ENCODE assay signal across 13 cellular contexts in genomic region chr1:87279966-87280535, GRCh38. TPM values are rescaled to one million over a fixed set of nuclear protein-coding genes. Genes with fewer than 3 reads are reported as not detected.
DNase-seq lines count a peak whose midpoint lies in the region; TF ChIP-seq lines count a peak whose summit lies in the region.
"Had no signal": no experiment of that assay in that cellular context is flagged by ENCODE, and none has a peak within 500 bp of the region (broad histone marks: within the 10 kb centered on the region; RNA-seq: fewer than 3 reads in every experiment).

No MANE protein-coding gene starts in this region.

- H3K9me3 ChIP-seq in HEK293 (ENCODE audit: control insufficient read depth, insufficient read depth, low read depth, low read length) = no peaks in the 10 kb centered on the region
- H3K9me3 ChIP-seq in SK-N-SH = no peaks in the 10 kb centered on the region
- no peaks in the 10 kb centered on the region for H3K9me3 ChIP-seq in WERI-Rb-1 (ENCODE audit: severe bottlenecking)
- no peaks in the 10 kb centered on the region for H3K9me3 ChIP-seq in adrenal gland (replicated peaks in 1 of 3)
- H3K9me3 ChIP-seq: prostate gland had no signal

- no peaks in the 10 kb centered on the region for H3K9me2 ChIP-seq in SK-N-SH

- TF ChIP-seq RAD21 in SK-N-SH (IDR thresholded peaks at IDR 0.05; ENCODE audit: low read length) = peak; percentile 19; the same call in 1 of the 2 replicates

- no peak overlapping the region for H2AFZ ChIP-seq in SK-N-SH (ENCODE audit: low read depth)

- H3K4me1 ChIP-seq in HEK293 (ENCODE audit: control insufficient read depth, insufficient read depth, low read length) (no peaks in the 10 kb centered on the region), SK-N-SH (ENCODE audit: control insufficient read depth in 1 of 2, insufficient read depth in 2 of 2, low read depth in 1 of 2, low read length in 1 of 2) (no peaks in the 10 kb centered on the region; a peak in 1 of 4 replicates), adrenal gland (replicated peaks in 1 of 2) (no peaks in the 10 kb centered on the region)
- H3K4me1 ChIP-seq: prostate gland had no signal

- H3K79me2 ChIP-seq in SK-N-SH (ENCODE audit: insufficient read depth) = no peaks in the 10 kb centered on the region

- CTCF ChIA-PET in HEK293 (lab: Yijun Ruan, JAX) = interaction anchor here (0.6 to 1.1 kb wide), 7 partner anchors 9 to 1288 kb away, joined by 3 to 4 read pairs (median 3); no protein-coding TSS in a partner anchor
- CTCF ChIA-PET in SK-N-SH (lab: Yijun Ruan, JAX) = interaction anchor here (1.8 to 2.2 kb wide), 2 partner anchors 13 to 674 kb away, joined by 7 to 10 read pairs; no protein-coding TSS in a partner anchor
- CTCF ChIA-PET in HEK293T (lab: Yijun Ruan, JAX) = interaction anchor here (1.0 kb wide), 1 partner anchor 14 kb away, joined by 4 read pairs; no protein-coding TSS in a partner anchor

- no peaks in the 10 kb centered on the region for H3F3A ChIP-seq in SK-N-SH (replicated peaks; ENCODE audit: insufficient read depth)

- no peak for TF ChIP-seq POLR2A in adrenal gland (IDR thresholded peaks at IDR 0.05)

- POLR2A ChIA-PET in HEK293 (lab: Yijun Ruan, JAX) = no interaction called here
- POLR2A ChIA-PET in SK-N-SH (lab: Yijun Ruan, JAX) = no interaction called here
- POLR2A ChIA-PET in HEK293T (lab: Yijun Ruan, JAX) = no interaction called here

- H3K4me3 ChIP-seq in HEK293 (ENCODE audit: low read depth, low read length) = no peak overlapping the region
- H3K4me3 ChIP-seq in SK-N-SH (ENCODE audit: low read depth in 2 of 2, low read length in 1 of 2) = no peak overlapping the region
- no peak overlapping the region for H3K4me3 ChIP-seq in fibroblast of the aortic adventitia (ENCODE audit: low read depth, low read length)
- no peak overlapping the region for H3K4me3 ChIP-seq in WERI-Rb-1 (ENCODE audit: low read depth, low read length)
- no peak overlapping the region for H3K4me3 ChIP-seq in adrenal gland
- H3K4me3 ChIP-seq: prostate gland had no signal

- H3K27ac Mint-ChIP-seq in CD14-positive monocyte = no peak overlapping the region
- H3K27ac Mint-ChIP-seq: activated T-helper 1 cell treated with anti-CD3 and anti-CD28 coated beads, Interleukin-12 subunit alpha, Interleukin-12 subunit beta, Interleukin-2, Interleukin-4 antibody, amounts not matched to agents 30 ng/mL and 10 ng/mL and 1 ng/mL, durations not matched to agents 14 hours and 24 hours and 36 hours had no signal

- no peak for TF ChIP-seq EP300 in SK-N-SH (IDR thresholded peaks at IDR 0.05; ENCODE audit: borderline replicate concordance in 1 of 2, low read depth in 1 of 2, low read length in 1 of 2)

- no peaks in the 10 kb centered on the region for H4K20me1 ChIP-seq in SK-N-SH (ENCODE audit: insufficient read depth)

- no peak overlapping the region for H3K9ac ChIP-seq in SK-N-SH

- no peaks in the 10 kb centered on the region for H3K27me3 ChIP-seq in SK-N-SH (ENCODE audit: insufficient read depth)
- H3K27me3 ChIP-seq in WERI-Rb-1 (ENCODE audit: insufficient read depth, low read depth, severe bottlenecking) = no peaks in the 10 kb centered on the region
- H3K27me3 ChIP-seq in adrenal gland = no peaks in the 10 kb centered on the region

- no peaks in the 10 kb centered on the region for H3K36me3 Mint-ChIP-seq in CD14-positive monocyte

- no peaks in the 10 kb centered on the region for H3K9me3 Mint-ChIP-seq in CD14-positive monocyte
- H3K9me3 Mint-ChIP-seq: activated T-helper 1 cell treated with anti-CD3 and anti-CD28 coated beads, Interleukin-12 subunit alpha, Interleukin-12 subunit beta, Interleukin-2, Interleukin-4 antibody, amounts not matched to agents 30 ng/mL and 10 ng/mL and 1 ng/mL, durations not matched to agents 14 hours and 24 hours and 36 hours had no signal

- peaks cover 0 to 2% (median 0%) of the 10 kb centered on the region in 3 donors for H3K27me3 Mint-ChIP-seq in CD14-positive monocyte (ENCODE audit: low read depth in 3 of 3)

- H3K4me3 Mint-ChIP-seq in CD14-positive monocyte = no peak overlapping the region
- H3K4me3 Mint-ChIP-seq: activated T-helper 1 cell treated with anti-CD3 and anti-CD28 coated beads, Interleukin-12 subunit alpha, Interleukin-12 subunit beta, Interleukin-2, Interleukin-4 antibody, amounts not matched to agents 30 ng/mL and 10 ng/mL and 1 ng/mL, durations not matched to agents 14 hours and 24 hours and 36 hours had no signal

- TF ChIP-seq CTCF in CD14-positive monocyte (IDR thresholded peaks at IDR 0.05) (peak; percentile 9), HEK293 (tag by site-specific recombination; IDR thresholded peaks at IDR 0.05) (no peak), SK-N-SH (IDR thresholded peaks at IDR 0.05) (peak; percentile 33; the same call in 1 of the 2 replicates), fibroblast of the aortic adventitia (IDR thresholded peaks at IDR 0.05; ENCODE audit: insufficient read depth, low read length) (no peak), WERI-Rb-1 (IDR thresholded peaks at IDR 0.05; ENCODE audit: low read depth, low read length) (no peak), adrenal gland (IDR thresholded peaks at IDR 0.05) (no peak)

- intact Hi-C loops in CD14-positive monocyte (cut with micrococcal nuclease) (no loop called here), adrenal gland (cut with DNase I) (no loop called here)

- no peak for DNase-seq in CD14-positive monocyte (ENCODE audit: low spot score)
- no peak for DNase-seq in SK-N-SH
- DNase-seq in fibroblast of the aortic adventitia (ENCODE audit: low read depth) = peak; percentile 6
- DNase-seq in WERI-Rb-1 = no peak
- no peak for DNase-seq in cortex of kidney (lab: John Stamatoyannopoulos, UW)
- DNase-seq in adrenal gland = no peak
- DNase-seq in HEK293T (ENCODE audit: extremely low spot score) = no peak
- DNase-seq: DMS79 treated with DMSO at 0.1 percent for 48 hours, left colon, NCI-H1092 had no signal

- no peaks in the 10 kb centered on the region for H3K4me1 Mint-ChIP-seq in CD14-positive monocyte

- WGBS in SK-N-SH (ENCODE audit: low lambda C conversion rate) = 57% methylated on average over 2 of the region's 2 CpGs
- 69 to 80% (median 74%) methylated on average over 2 of the region's 2 CpGs for WGBS in adrenal gland, 4 donors

- H3K36me3 ChIP-seq in HEK293 (ENCODE audit: control insufficient read depth in 2 of 2, insufficient read depth in 1 of 2, low read length in 2 of 2) (no peaks in the 10 kb centered on the region), SK-N-SH (replicated peaks in 1 of 2; ENCODE audit: control insufficient read depth in 1 of 2, insufficient read depth in 2 of 2, low read length in 1 of 2) (no peaks in the 10 kb centered on the region), WERI-Rb-1 (no peaks in the 10 kb centered on the region), adrenal gland (replicated peaks in 1 of 2) (no peaks in the 10 kb centered on the region)
- H3K36me3 ChIP-seq: prostate gland had no signal

- H3K27ac ChIP-seq in HEK293 (ENCODE audit: extremely low read depth, low read depth, low read length) = no peak overlapping the region
- no peak overlapping the region for H3K27ac ChIP-seq in SK-N-SH (ENCODE audit: low read depth in 2 of 2, low read length in 1 of 2)
- H3K27ac ChIP-seq in WERI-Rb-1 = no peak overlapping the region
- peak overlapping the region in 1 of 5 donors; percentile 38 for H3K27ac ChIP-seq in adrenal gland
- H3K27ac ChIP-seq: prostate gland had no signal

- H3K4me2 ChIP-seq in SK-N-SH = no peak overlapping the region

TF ChIP-seq in HEK293, 187 proteins besides CTCF, POLR2A, EP300 and RAD21:
- TF ChIP-seq ZNF654 (tag by site-specific recombination; IDR thresholded peaks at IDR 0.05; ENCODE audit: low read depth) (peak; percentile 32), ZNF621 (tag by site-specific recombination; IDR thresholded peaks at IDR 0.05) (no peak)

TF ChIP-seq in SK-N-SH, 30 proteins besides CTCF, POLR2A, EP300 and RAD21:
- TF ChIP-seq JUND (IDR thresholded peaks at IDR 0.05) (no peak), TAF1 (IDR thresholded peaks at IDR 0.05; ENCODE audit: borderline replicate concordance, low read depth, low read length) (no peak), SMC3 (IDR thresholded peaks at IDR 0.05; ENCODE audit: low read depth, low read length) (no peak)

TF ChIP-seq in HEK293T, 16 proteins besides CTCF, POLR2A, EP300 and RAD21:
- no peak for TF ChIP-seq TARDBP (IDR thresholded peaks at IDR 0.05)
- TF ChIP-seq FOXA1 (IDR thresholded peaks at IDR 0.05) = no peak
- TF ChIP-seq L3MBTL2 (conservative IDR thresholded peaks at IDR 0.05) = no peak
- no peak for TF ChIP-seq NFRKB (IDR thresholded peaks at IDR 0.05)
- no peak for TF ChIP-seq LEF1 (IDR thresholded peaks at IDR 0.05; ENCODE audit: borderline replicate concordance)
- TF ChIP-seq SP1 (IDR thresholded peaks at IDR 0.05) = no peak
- TF ChIP-seq HDGF (IDR thresholded peaks at IDR 0.05; ENCODE audit: borderline replicate concordance) = no peak
- no peak for TF ChIP-seq BHLHE40 (IDR thresholded peaks at IDR 0.05; ENCODE audit: borderline replicate concordance)
- no peak for TF ChIP-seq ZNF384 (IDR thresholded peaks at IDR 0.05)
- TF ChIP-seq FOXM1 (IDR thresholded peaks at IDR 0.05; ENCODE audit: borderline replicate concordance) = no peak
- no peak for TF ChIP-seq FOXK2 (IDR thresholded peaks at IDR 0.05)
- no peak for TF ChIP-seq CTBP1 (IDR thresholded peaks at IDR 0.05; ENCODE audit: borderline replicate concordance)
- no peak for TF ChIP-seq ELF4 (IDR thresholded peaks at IDR 0.05)
- TF ChIP-seq SUZ12 (IDR thresholded peaks at IDR 0.05) = no peak
- TF ChIP-seq ARNT (IDR thresholded peaks at IDR 0.05) = no peak
- TF ChIP-seq, protein P1, sequence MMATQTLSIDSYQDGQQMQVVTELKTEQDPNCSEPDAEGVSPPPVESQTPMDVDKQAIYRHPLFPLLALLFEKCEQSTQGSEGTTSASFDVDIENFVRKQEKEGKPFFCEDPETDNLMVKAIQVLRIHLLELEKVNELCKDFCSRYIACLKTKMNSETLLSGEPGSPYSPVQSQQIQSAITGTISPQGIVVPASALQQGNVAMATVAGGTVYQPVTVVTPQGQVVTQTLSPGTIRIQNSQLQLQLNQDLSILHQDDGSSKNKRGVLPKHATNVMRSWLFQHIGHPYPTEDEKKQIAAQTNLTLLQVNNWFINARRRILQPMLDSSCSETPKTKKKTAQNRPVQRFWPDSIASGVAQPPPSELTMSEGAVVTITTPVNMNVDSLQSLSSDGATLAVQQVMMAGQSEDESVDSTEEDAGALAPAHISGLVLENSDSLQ (IDR thresholded peaks at IDR 0.05) = no peak

RNA-seq across cellular contexts. Expression of gene LMO4, which starts 48.6 kb away (rescaled TPM):
- 10 to 100 TPM; 20.3 to 22.3 TPM for polyA plus RNA-seq in CD14-positive monocyte
- polyA plus RNA-seq in SK-N-SH (2012; rRNA removed) = 64.7 and 71.1 TPM in 2 replicates
- polyA plus RNA-seq in SK-N-SH (2012; cell fraction: cytosol; rRNA removed) = 63.6 and 78.5 TPM in 2 replicates
- polyA plus RNA-seq in SK-N-SH (2012; cell fraction: nucleus; rRNA removed) = 30.6 and 72.4 TPM in 2 replicates
- total RNA-seq in fibroblast of the aortic adventitia (ENCODE audit: low replicate concordance) = 10.2 and 47.1 TPM in 2 replicates
- total RNA-seq in adrenal gland = 10 to 100 TPM; 10.3 to 26.9 (median 22.1) TPM
- polyA plus RNA-seq in adrenal gland = 10 to 100 TPM; 16.2 to 21.6 (median 21.1) TPM

Comparison
In these comparisons a context has a peak if more than half of its experiments do, and no peak if none do; other contexts are left out.
1. CTCF ChIP-seq: peak in CD14-positive monocyte (single experiment) and SK-N-SH (single experiment); none in HEK293 (single experiment), fibroblast of the aortic adventitia (single experiment), WERI-Rb-1 (single experiment) and adrenal gland (0 of 6).